In genomic region chr5:60540855-60541805, GRCh38 we compare ENCODE assay signal across 9 cellular contexts.
A peak's percentile ranks its signal among the peaks of the same experiment; 100 is the strongest.
DNase-seq lines count a peak whose midpoint lies in the region; ATAC-seq, FAIRE-seq and TF ChIP-seq lines count a peak whose summit lies in the region.
"Had no signal": no experiment of that assay in that cellular context is flagged by ENCODE, and none has a peak within 500 bp of the region (broad histone marks: within the 10 kb centered on the region; RNA-seq: fewer than 3 reads in every experiment).

No MANE protein-coding gene starts in this region.

- no peaks in the 10 kb centered on the region for H3K36me3 Mint-ChIP-seq in mesothelial cell of epicardium
- H3K36me3 Mint-ChIP-seq: brain had no signal

- 58 to 82% (median 69%) methylated on average over 5 of the region's 5 CpGs for WGBS in small intestine, 3 donors

- peak; percentile 11 for DNase-seq in GOT3 (lab: John Stamatoyannopoulos, UW)
- DNase-seq in NCI-H460 (ENCODE audit: extremely low read depth, low read depth), result peak; percentile 94
- DNase-seq in mesothelial cell of epicardium (ENCODE audit: low spot score in 2 of 2, unreplicated experiment in 2 of 2), result no peak
- DNase-seq in vagina (ENCODE audit: extremely low spot score in 2 of 2), result no peak
- no peak for DNase-seq in HK-2 (ENCODE audit: unreplicated experiment)
- DNase-seq in small intestine, result no peak
- no peak for DNase-seq in activated CD4-positive, alpha-beta T cell treated with anti-CD3 and anti-CD28 coated beads for 48 hours

- H3K27me3 Mint-ChIP-seq in mesothelial cell of epicardium (ENCODE audit: low read depth), result no peaks in the 10 kb centered on the region
- H3K27me3 Mint-ChIP-seq: brain had no signal

- peak overlapping the region; percentile 60 for H3K27ac Mint-ChIP-seq in mesothelial cell of epicardium

- no peaks in the 10 kb centered on the region for H3K9me3 Mint-ChIP-seq in mesothelial cell of epicardium
- H3K9me3 Mint-ChIP-seq: brain had no signal

- H3K4me3 ChIP-seq in vagina, result no peak overlapping the region
- H3K4me3 ChIP-seq in small intestine (ENCODE audit: low read depth in 1 of 2, low read length in 2 of 2), result no peak overlapping the region

- H3K4me3 Mint-ChIP-seq in mesothelial cell of epicardium, result no peak overlapping the region
- H3K4me3 Mint-ChIP-seq: brain had no signal

- H3K27me3 ChIP-seq in vagina (no peaks in the 10 kb centered on the region), small intestine (ENCODE audit: control insufficient read depth in 2 of 2, insufficient read depth in 2 of 2, low read length in 2 of 2) (no peaks in the 10 kb centered on the region)

- no peak overlapping the region for H3K27ac ChIP-seq in vagina
- no peak overlapping the region for H3K27ac ChIP-seq in small intestine (ENCODE audit: low read depth in 1 of 2, low read length in 1 of 2)

- no peak for FAIRE-seq in small intestine (lab: Jason Lieb, UNC)

- intact Hi-C loops in vagina (cut with DNase I), result no loop called here

- ATAC-seq in GM18498 (IDR thresholded peaks at IDR 0.05; ENCODE audit: unreplicated experiment), result peak; percentile 91

- H3K9me3 ChIP-seq in vagina (no peaks in the 10 kb centered on the region), small intestine (ENCODE audit: control insufficient read depth, low read depth) (no peaks in the 10 kb centered on the region)

- H3K36me3 ChIP-seq in vagina, result no peaks in the 10 kb centered on the region
- no peaks in the 10 kb centered on the region for H3K36me3 ChIP-seq in small intestine (ENCODE audit: control insufficient read depth in 2 of 2, insufficient read depth in 2 of 2, low read length in 2 of 2)

- TF ChIP-seq CTCF in mesothelial cell of epicardium (IDR thresholded peaks at IDR 0.05; ENCODE audit: unreplicated experiment), result no peak
- no peak for TF ChIP-seq CTCF in vagina (IDR thresholded peaks at IDR 0.05)

- H3K4me1 Mint-ChIP-seq in mesothelial cell of epicardium, result peaks cover 63% of the 10 kb centered on the region

- H3K4me1 ChIP-seq in vagina, result no peaks in the 10 kb centered on the region
- peaks cover 0 to 3% of the 10 kb centered on the region in 2 donors for H3K4me1 ChIP-seq in small intestine (ENCODE audit: control insufficient read depth in 2 of 2, insufficient read depth in 1 of 2, low read depth in 1 of 2, low read length in 1 of 2)

- no peak for TF ChIP-seq POLR2A in vagina (IDR thresholded peaks at IDR 0.05)

Comparison
In these comparisons a context has a peak if more than half of its experiments do, and no peak if none do; other contexts are left out.
1. DNase-seq: peak in GOT3 (single experiment) and NCI-H460 (single experiment); none in mesothelial cell of epicardium (0 of 2), vagina (0 of 2), HK-2 (single experiment), small intestine (single experiment) and activated CD4-positive, alpha-beta T cell treated with anti-CD3 and anti-CD28 coated beads for 48 hours (single experiment).